8 cellular contexts compared by ENCODE assay signal in the genomic region with DNA sequence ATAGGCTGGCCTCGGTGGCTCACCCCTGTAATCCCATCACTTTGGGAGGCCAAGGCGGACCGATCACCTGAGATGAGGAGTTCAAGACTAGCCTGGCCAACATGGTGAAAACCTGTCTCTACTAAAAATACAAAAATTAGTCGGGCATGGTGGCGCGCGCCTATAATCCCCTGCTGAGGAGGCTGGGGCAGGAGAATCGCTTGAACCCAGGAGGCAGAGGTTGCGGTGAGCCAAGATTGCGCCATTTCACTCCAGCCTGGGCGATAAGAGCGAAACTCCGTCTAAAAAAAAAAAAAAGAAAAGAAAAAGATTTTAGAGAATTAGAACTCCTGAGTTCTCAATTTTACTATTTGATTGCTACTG. TPM values are rescaled to one million over a fixed set of nuclear protein-coding genes. Genes with fewer than 3 reads are reported as not detected.
DNase-seq lines count a peak whose midpoint lies in the region; ATAC-seq and TF ChIP-seq lines count a peak whose summit lies in the region.
"Not testable (repeated sequence)": the region's sequence is repeated elsewhere in the genome, so short reads cannot be mapped to it uniquely, and the experiment has no call there.

No MANE protein-coding gene starts in this region.

- H4K5ac ChIP-seq in H9 (ENCODE audit: insufficient read length, low read depth, low read length), result not testable (repeated sequence)

- not testable (repeated sequence) for H3K23me2 ChIP-seq in H9 (ENCODE audit: insufficient read length, low read depth, low read length, poor library complexity, severe bottlenecking)

- in situ Hi-C loops in mammary epithelial cell (cut with MboI; ENCODE audit: low sequenced_read_pairs in 2 of 2), result not testable (repeated sequence)

- POLR2A ChIA-PET in PC-3 (lab: Charles Lee; ENCODE audit: unreplicated experiment), result not testable (repeated sequence)

- not testable (repeated sequence) for H3T11ph ChIP-seq in H9 (ENCODE audit: low read length)

- no CpG with 5 or more reads among the region's 13 CpGs for WGBS in H9 (ENCODE audit: extremely low coverage, insufficient read length, low lambda C conversion rate)
- 95% methylated on average over 6 of the region's 13 CpGs for WGBS in mammary epithelial cell (ENCODE audit: low coverage, missing lambda C conversion rate)
- WGBS in smooth muscle cell (ENCODE audit: low lambda C conversion rate), result 97% methylated on average over 13 of the region's 13 CpGs

- H3K79me2 ChIP-seq in H9 (ENCODE audit: insufficient read depth, low read length), result not testable (repeated sequence)
- H3K79me2 ChIP-seq in PC-3 (ENCODE audit: low read length), result peaks cover 50% of the 10 kb centered on the region
- peaks cover 63% of the 10 kb centered on the region for H3K79me2 ChIP-seq in mammary epithelial cell (ENCODE audit: insufficient read depth, low read length)
- peaks cover 61% of the 10 kb centered on the region for H3K79me2 ChIP-seq in smooth muscle cell (ENCODE audit: low read depth)

- not testable (repeated sequence) for H3K4me2 ChIP-seq in H9 (ENCODE audit: insufficient read depth, insufficient read length, low read length); PC-3 (ENCODE audit: low read length)
- H3K4me2 ChIP-seq in mammary epithelial cell (ENCODE audit: insufficient read depth, low read depth, low read length), result peak overlapping the region; percentile 89
- peak overlapping the region; percentile 98 for H3K4me2 ChIP-seq in smooth muscle cell

- not testable (repeated sequence) for H3K18ac ChIP-seq in H9 (ENCODE audit: insufficient read length, low read depth, low read length)

- not testable (repeated sequence) for H3K56ac ChIP-seq in H9 (ENCODE audit: insufficient read length, low read depth, low read length)

- H2BK12ac ChIP-seq in H9 (ENCODE audit: insufficient read length, low read depth, low read length), result not testable (repeated sequence)

- not testable (repeated sequence) for H3F3A ChIP-seq in PC-3 (ENCODE audit: low read length, unreplicated experiment); smooth muscle cell (ENCODE audit: low read depth)

- H3K27ac Mint-ChIP-seq in H9, result not testable (repeated sequence)
- H3K27ac Mint-ChIP-seq in activated T-helper 1 cell treated with anti-CD3 and anti-CD28 coated beads, Interleukin-12 subunit alpha, Interleukin-12 subunit beta, Interleukin-2, Interleukin-4 antibody, amounts not matched to agents 30 ng/mL and 10 ng/mL and 1 ng/mL, durations not matched to agents 14 hours and 24 hours and 36 hours, result peak overlapping the region; percentile 99
- H3K27ac Mint-ChIP-seq in naive B cell, result peak overlapping the region in 2 of 6 donors; percentile 42 to 49

- H2BK120ac ChIP-seq in H9 (ENCODE audit: low read depth, low read length, poor library complexity, severe bottlenecking), result not testable (repeated sequence)

- H2BK15ac ChIP-seq in H9 (ENCODE audit: low read depth, low read length), result not testable (repeated sequence)

- not testable (repeated sequence) for H3K14ac ChIP-seq in H9 (ENCODE audit: insufficient read depth, low read length)

- CTCF ChIA-PET in PC-3 (lab: Charles Lee); mammary epithelial cell (lab: Charles Lee; ENCODE audit: low non-redundant PET): not testable (repeated sequence)

- H3K4ac ChIP-seq in H9 (ENCODE audit: low read depth, low read length), result not testable (repeated sequence)

- not testable (repeated sequence) for TF ChIP-seq CTCF in AG09309 (IDR thresholded peaks at IDR 0.05; ENCODE audit: control insufficient read depth, insufficient read depth, low read depth, low read length, missing control alignments); H9 (conservative IDR thresholded peaks at IDR 0.05); PC-3 (conservative IDR thresholded peaks at IDR 0.05; ENCODE audit: low read depth, low read length); mammary epithelial cell (conservative IDR thresholded peaks at IDR 0.05 in 1 of 2, IDR thresholded peaks at IDR 0.05 in 1 of 2; ENCODE audit: extremely low read depth in 1 of 2, insufficient read depth in 1 of 2, low read depth in 1 of 2, low read length in 2 of 2); cardiac muscle cell (IDR thresholded peaks at IDR 0.05; ENCODE audit: low read depth, low read length); smooth muscle cell (IDR thresholded peaks at IDR 0.05; ENCODE audit: borderline replicate concordance, insufficient read depth, poor library complexity, severe bottlenecking)

- not testable (repeated sequence) for H3K79me1 ChIP-seq in H9 (ENCODE audit: insufficient read depth, low read depth, low read length, poor library complexity, severe bottlenecking)

- dilution Hi-C loops in mammary epithelial cell (cut with HindIII; ENCODE audit: low sequenced_read_pairs), result not testable (repeated sequence)

- peaks cover 21 to 58% (median 53%) of the 10 kb centered on the region in 3 experiments for H3K36me3 Mint-ChIP-seq in H9 (ENCODE audit: insufficient read depth in 1 of 3, low read depth in 3 of 3)
- peaks cover 50% of the 10 kb centered on the region for H3K36me3 Mint-ChIP-seq in activated T-helper 1 cell treated with anti-CD3 and anti-CD28 coated beads, Interleukin-12 subunit alpha, Interleukin-12 subunit beta, Interleukin-2, Interleukin-4 antibody, amounts not matched to agents 30 ng/mL and 10 ng/mL and 1 ng/mL, durations not matched to agents 14 hours and 24 hours and 36 hours (ENCODE audit: low read depth)
- H3K36me3 Mint-ChIP-seq in naive B cell, result not testable (repeated sequence)

- H3K4me3 ChIP-seq in AG09309 (ENCODE audit: control insufficient read depth, low read depth, low read length) (peak overlapping the region; percentile 71), PC-3 (ENCODE audit: low read length) (peak overlapping the region; percentile 81; the same call in 1 of the 2 replicates), mammary epithelial cell (replicated peaks in 1 of 3; ENCODE audit: insufficient read depth in 1 of 3, low read depth in 2 of 3, low read length in 3 of 3) (peak overlapping the region; percentile 69 to 98 (median 81)), cardiac muscle cell (peak overlapping the region; percentile 67), smooth muscle cell (peak overlapping the region; percentile 73)

- H2AK5ac ChIP-seq in H9 (ENCODE audit: insufficient read length, low read length), result not testable (repeated sequence)

- H3K36me3 ChIP-seq in PC-3 (ENCODE audit: low read depth, low read length) (peaks cover 34% of the 10 kb centered on the region), mammary epithelial cell (ENCODE audit: insufficient read depth, low read length) (peaks cover 38% of the 10 kb centered on the region), cardiac muscle cell (peaks cover 30% of the 10 kb centered on the region), smooth muscle cell (ENCODE audit: low read depth) (peaks cover 20% of the 10 kb centered on the region)

- not testable (repeated sequence) for H4K20me1 ChIP-seq in H9 (ENCODE audit: control insufficient read depth, insufficient read depth, insufficient read length); mammary epithelial cell (ENCODE audit: insufficient read depth, low read length)
- H4K20me1 ChIP-seq in PC-3 (ENCODE audit: low read length) (peaks cover 20% of the 10 kb centered on the region; the same call in 1 of the 2 replicates), smooth muscle cell (ENCODE audit: low read depth) (peaks cover 60% of the 10 kb centered on the region)

- not testable (repeated sequence) for BruUV-seq in PC-3 (replicated peaks; lab: Mats Ljungman, UMichigan); mammary epithelial cell (replicated peaks; lab: Mats Ljungman, UMichigan)

- H3K27me3 ChIP-seq in H9 (ENCODE audit: insufficient read depth, low read length); PC-3 (ENCODE audit: low read length); mammary epithelial cell (ENCODE audit: insufficient read depth, low read length); cardiac muscle cell; smooth muscle cell (ENCODE audit: low read depth): not testable (repeated sequence)

- not testable (repeated sequence) for H2BK5ac ChIP-seq in H9 (ENCODE audit: insufficient read length, low read length)

- not testable (repeated sequence) for H2BK20ac ChIP-seq in H9 (ENCODE audit: low read depth, low read length, poor library complexity, severe bottlenecking)

- not testable (repeated sequence) for H3K27ac ChIP-seq in H9 (ENCODE audit: insufficient read length, low read depth, low read length); PC-3 (ENCODE audit: low read length); mammary epithelial cell (ENCODE audit: insufficient read depth, low read depth, low read length); cardiac muscle cell
- H3K27ac ChIP-seq in smooth muscle cell (ENCODE audit: low read depth), result peak overlapping the region; percentile 99

- intact Hi-C loops in PC-3 (cut with micrococcal nuclease); activated T-helper 1 cell treated with anti-CD3 and anti-CD28 coated beads, Interleukin-12 subunit alpha, Interleukin-12 subunit beta, Interleukin-2, Interleukin-4 antibody, amounts not matched to agents 30 ng/mL and 10 ng/mL and 1 ng/mL, durations not matched to agents 14 hours and 24 hours and 36 hours (cut with micrococcal nuclease); mammary epithelial cell (cut with micrococcal nuclease): not testable (repeated sequence)

- not testable (repeated sequence) for H3K23ac ChIP-seq in H9 (ENCODE audit: insufficient read length, low read depth, low read length)

- peak overlapping the region; percentile 94 to 95 for H3K4me3 Mint-ChIP-seq in H9
- peak overlapping the region; percentile 97 for H3K4me3 Mint-ChIP-seq in activated T-helper 1 cell treated with anti-CD3 and anti-CD28 coated beads, Interleukin-12 subunit alpha, Interleukin-12 subunit beta, Interleukin-2, Interleukin-4 antibody, amounts not matched to agents 30 ng/mL and 10 ng/mL and 1 ng/mL, durations not matched to agents 14 hours and 24 hours and 36 hours
- peak overlapping the region; percentile 32 to 99 (median 52) for H3K4me3 Mint-ChIP-seq in naive B cell

- H2AFZ ChIP-seq in H9 (ENCODE audit: low read length); PC-3 (ENCODE audit: low read length); mammary epithelial cell (ENCODE audit: low read depth, low read length); smooth muscle cell (ENCODE audit: low read depth): not testable (repeated sequence)

- H3K27me3 Mint-ChIP-seq in H9 (ENCODE audit: low read depth); activated T-helper 1 cell treated with anti-CD3 and anti-CD28 coated beads, Interleukin-12 subunit alpha, Interleukin-12 subunit beta, Interleukin-2, Interleukin-4 antibody, amounts not matched to agents 30 ng/mL and 10 ng/mL and 1 ng/mL, durations not matched to agents 14 hours and 24 hours and 36 hours (ENCODE audit: insufficient read depth); naive B cell: not testable (repeated sequence)

- not testable (repeated sequence) for H3K4me1 ChIP-seq in H9 (ENCODE audit: insufficient read depth, low read length); cardiac muscle cell (ENCODE audit: low read depth)
- H3K4me1 ChIP-seq in PC-3 (ENCODE audit: insufficient read depth, low read length) (peaks cover 15% of the 10 kb centered on the region), mammary epithelial cell (ENCODE audit: insufficient read depth, low read length) (peaks cover 25% of the 10 kb centered on the region), smooth muscle cell (ENCODE audit: low read depth) (peaks cover 13% of the 10 kb centered on the region)

- H3K9me2 ChIP-seq in PC-3 (replicated peaks; ENCODE audit: low read length), result not testable (repeated sequence)

- not testable (repeated sequence) for H3K9me3 ChIP-seq in H9 (ENCODE audit: control insufficient read depth, low read depth, low read length); PC-3 (ENCODE audit: low read length); mammary epithelial cell (replicated peaks; ENCODE audit: insufficient read depth, low read length); cardiac muscle cell (ENCODE audit: low read depth); smooth muscle cell (replicated peaks; ENCODE audit: low read depth)

- not testable (repeated sequence) for H3K9ac ChIP-seq in H9 (ENCODE audit: extremely low read depth, insufficient read length, low read length); PC-3 (ENCODE audit: low read length); mammary epithelial cell (ENCODE audit: insufficient read depth, low read length); smooth muscle cell (ENCODE audit: low read depth)

- H3K4me1 Mint-ChIP-seq in H9 (peaks cover 24 to 29% of the 10 kb centered on the region in 2 experiments), naive B cell (peaks cover 12 to 20% (median 17%) of the 10 kb centered on the region in 3 donors)
- peaks cover 54% of the 10 kb centered on the region for H3K4me1 Mint-ChIP-seq in activated T-helper 1 cell treated with anti-CD3 and anti-CD28 coated beads, Interleukin-12 subunit alpha, Interleukin-12 subunit beta, Interleukin-2, Interleukin-4 antibody, amounts not matched to agents 30 ng/mL and 10 ng/mL and 1 ng/mL, durations not matched to agents 14 hours and 24 hours and 36 hours (ENCODE audit: low read depth)

- H3K9me3 Mint-ChIP-seq in H9; activated T-helper 1 cell treated with anti-CD3 and anti-CD28 coated beads, Interleukin-12 subunit alpha, Interleukin-12 subunit beta, Interleukin-2, Interleukin-4 antibody, amounts not matched to agents 30 ng/mL and 10 ng/mL and 1 ng/mL, durations not matched to agents 14 hours and 24 hours and 36 hours; naive B cell: not testable (repeated sequence)

- H4K8ac ChIP-seq in H9 (replicated peaks; ENCODE audit: insufficient read length, low read depth, low read length), result not testable (repeated sequence)

- H4K91ac ChIP-seq in H9 (ENCODE audit: insufficient read length, low read depth, low read length), result not testable (repeated sequence)

- not testable (repeated sequence) for ATAC-seq in PC-3; naive B cell (ENCODE audit: low read depth in 2 of 2)

- DNase-seq in AG09309 (ENCODE audit: low read depth); H9; PC-3; activated T-helper 1 cell treated with anti-CD3 and anti-CD28 coated beads, Interleukin-12 subunit alpha, Interleukin-12 subunit beta, Interleukin-2, Interleukin-4 antibody, amounts not matched to agents 30 ng/mL and 10 ng/mL and 1 ng/mL, durations not matched to agents 14 hours and 24 hours and 36 hours (ENCODE audit: low spot score); mammary epithelial cell; cardiac muscle cell (ENCODE audit: low read depth in 1 of 2, low spot score in 1 of 2); naive B cell; smooth muscle cell (lab: John Stamatoyannopoulos, UW; ENCODE audit: unreplicated experiment): not testable (repeated sequence)

RNA-seq across cellular contexts. Expression of a gene that starts 2.0 kb away (rescaled TPM):
- 159 and 162 TPM in 2 replicates for total RNA-seq in H9 (2021)
- total RNA-seq in PC-3 (2014; rRNA removed), result 43.0 and 86.4 TPM in 2 replicates
- 279 and 303 TPM in 2 replicates for total RNA-seq in activated T-helper 1 cell treated with anti-CD3 and anti-CD28 coated beads, Interleukin-12 subunit alpha, Interleukin-12 subunit beta, Interleukin-2, Interleukin-4 antibody, amounts not matched to agents 30 ng/mL and 10 ng/mL and 1 ng/mL, durations not matched to agents 14 hours and 24 hours and 36 hours
- total RNA-seq in mammary epithelial cell, result 100 to 1,000 TPM; 304 to 321 TPM
- polyA plus RNA-seq in mammary epithelial cell, result 35.7 TPM
- polyA minus RNA-seq in mammary epithelial cell, result 210 TPM
- total RNA-seq in cardiac muscle cell, result 58.3 and 70.3 TPM in 2 replicates
- polyA plus RNA-seq in cardiac muscle cell, result 23.7 and 37.3 TPM in 2 replicates
- 10 to 100 TPM; 21.6 to 31.1 (median 25.6) TPM for polyA plus RNA-seq in naive B cell (ENCODE audit: low read depth in 6 of 6)
- 189 and 278 TPM in 2 replicates for total RNA-seq in smooth muscle cell
- 43.4 and 80.2 TPM in 2 replicates for polyA plus RNA-seq in smooth muscle cell
